ENCODE assay signal across 33 cellular contexts in genomic region chr3:103613738-103614137, GRCh38.
"Had no signal": no experiment of that assay in that cellular context is flagged by ENCODE, and none has a peak within 500 bp of the region (broad histone marks: within the 10 kb centered on the region; RNA-seq: fewer than 3 reads in every experiment).

No MANE protein-coding gene starts in this region.

- H3K4me3 Mint-ChIP-seq: naive thymus-derived CD4-positive, alpha-beta T cell; natural killer cell; nephron progenitor cell; neural progenitor cell; stimulated activated memory B cell treated with anti-CD40 and anti-IgM and Interleukin-4, amounts not matched to agents 10 μg/mL and 1 μg/mL and 100 μg/mL, for 72 hours; stimulated activated naive CD8-positive, alpha-beta T cell treated with anti-CD3 and anti-CD28 coated beads, Interleukin-15, amount 100 ng/mL, for 72 hours; type B pancreatic cell had no signal

- H3K9me3 Mint-ChIP-seq: nephron progenitor cell, type B pancreatic cell had no signal

- H3K27me3 Mint-ChIP-seq: naive thymus-derived CD4-positive, alpha-beta T cell; progenitor cell of endocrine pancreas; stimulated activated memory B cell treated with anti-CD40 and anti-IgM and Interleukin-4, amounts not matched to agents 10 μg/mL and 1 μg/mL and 100 μg/mL, for 72 hours; stimulated activated naive CD8-positive, alpha-beta T cell treated with anti-CD3 and anti-CD28 coated beads, Interleukin-15, amount 100 ng/mL, for 72 hours; type B pancreatic cell had no signal

- H3K4me1 ChIP-seq: neural progenitor cell, parathyroid adenoma, psoas muscle, right atrium auricular region, spleen, suprapubic skin, testis, tibial artery, transverse colon, upper lobe of right lung, uterus had no signal

- H3K9me3 ChIP-seq: ovary, psoas muscle, right atrium auricular region, suprapubic skin, testis, tibial artery, transverse colon, upper lobe of right lung, uterus had no signal

- H3K4me1 Mint-ChIP-seq: naive thymus-derived CD4-positive, alpha-beta T cell; natural killer cell; nephron progenitor cell; stimulated activated memory B cell treated with anti-CD40 and anti-IgM and Interleukin-4, amounts not matched to agents 10 μg/mL and 1 μg/mL and 100 μg/mL, for 72 hours; stimulated activated naive CD8-positive, alpha-beta T cell treated with anti-CD3 and anti-CD28 coated beads, Interleukin-15, amount 100 ng/mL, for 72 hours had no signal

- H3K27ac ChIP-seq: neural progenitor cell, ovary, parathyroid adenoma, psoas muscle, right atrium auricular region, skin epidermis, spleen, suprapubic skin, testis, tibial artery, transverse colon, upper lobe of right lung, uterus had no signal

- H3K27me3 ChIP-seq: neural progenitor cell, ovary, right atrium auricular region, spleen, suprapubic skin, testis, tibial artery, transverse colon, upper lobe of right lung, uterus had no signal

- H3K36me3 Mint-ChIP-seq: naive thymus-derived CD4-positive, alpha-beta T cell; natural killer cell; neural progenitor cell; stimulated activated memory B cell treated with anti-CD40 and anti-IgM and Interleukin-4, amounts not matched to agents 10 μg/mL and 1 μg/mL and 100 μg/mL, for 72 hours; type B pancreatic cell had no signal

- DNase-seq: naive thymus-derived CD4-positive, alpha-beta T cell; natural killer cell; nephron progenitor cell; occipital lobe; ovary; posterior cingulate gyrus; psoas muscle; retina; spleen; stimulated activated CD4-positive, alpha-beta T cell treated with anti-CD3 and anti-CD28 coated beads, Interleukin-12 subunit alpha, Interleukin-12 subunit beta, amount 100 ng/mL, for 4 hours; stimulated activated CD4-positive, alpha-beta T cell treated with anti-CD3 and anti-CD28 coated beads, Interleukin-1b, Interleukin-23, amount 100 ng/mL, for 48 hours; stimulated activated CD4-positive, alpha-beta T cell treated with anti-CD3 and anti-CD28 coated beads, Interleukin-4, amount 100 ng/mL, for 1 hour; stimulated activated CD4-positive, alpha-beta T cell treated with anti-CD3 and anti-CD28 coated beads, Interleukin-4, amount 100 ng/mL, for 4 hours; stimulated activated CD8-positive, alpha-beta memory T cell treated with anti-CD3 and anti-CD28 coated beads, Interleukin-4, amount 100 ng/mL, for 48 hours; stimulated activated naive CD4-positive, alpha-beta T cell; stimulated activated naive CD8-positive, alpha-beta T cell treated with anti-CD3 and anti-CD28 coated beads, Interleukin-15, amount 100 ng/mL, for 72 hours; stimulated activated naive CD8-positive, alpha-beta T cell treated with anti-CD3 and anti-CD28 coated beads, Interleukin-15, Interleukin-2, amounts not matched to agents 100 U/mL and 50 U/mL, for 24 hours; substantia nigra; testis; tibial artery; transverse colon; upper lobe of right lung; uterus had no signal

- H3K4me3 ChIP-seq: neural progenitor cell, ovary, psoas muscle, right atrium auricular region, skin epidermis, smooth muscle cell, spleen, suprapubic skin, testis, tibial artery, transverse colon, upper lobe of right lung, uterus had no signal

- ATAC-seq: naive thymus-derived CD4-positive, alpha-beta T cell; natural killer cell; psoas muscle; sciatic nerve; stimulated activated memory B cell treated with anti-CD40 and anti-IgM and Interleukin-4, amounts not matched to agents 10 μg/mL and 1 μg/mL and 100 μg/mL, for 72 hours; stimulated activated naive CD8-positive, alpha-beta T cell treated with anti-CD3 and anti-CD28 coated beads, Interleukin-15, amount 100 ng/mL, for 72 hours; stimulated activated naive CD8-positive, alpha-beta T cell treated with anti-CD3 and anti-CD28 coated beads, Interleukin-15, Interleukin-2, amounts not matched to agents 100 U/mL and 50 U/mL, for 24 hours; upper lobe of right lung had no signal

- H3K27ac Mint-ChIP-seq: naive thymus-derived CD4-positive, alpha-beta T cell; natural killer cell; nephron progenitor cell; neural progenitor cell; progenitor cell of endocrine pancreas; stimulated activated memory B cell treated with anti-CD40 and anti-IgM and Interleukin-4, amounts not matched to agents 10 μg/mL and 1 μg/mL and 100 μg/mL, for 72 hours; stimulated activated naive CD8-positive, alpha-beta T cell treated with anti-CD3 and anti-CD28 coated beads, Interleukin-15, amount 100 ng/mL, for 72 hours; type B pancreatic cell had no signal

- H3K36me3 ChIP-seq: neural progenitor cell, ovary, right atrium auricular region, spleen, suprapubic skin, tibial artery, transverse colon, upper lobe of right lung, uterus had no signal
